ENCODE assay signal across 8 cellular contexts in genomic region chr18:63505566-63506335, GRCh38. TPM values are rescaled to one million over a fixed set of nuclear protein-coding genes. Genes with fewer than 3 reads are reported as not detected.
DNase-seq lines count a peak whose midpoint lies in the region; ATAC-seq and TF ChIP-seq lines count a peak whose summit lies in the region.

No MANE protein-coding gene starts in this region.

- DNase-seq in CD14-positive monocyte (ENCODE audit: low spot score): no peak
- peak; percentile 23 for DNase-seq in NT2/D1 (ENCODE audit: low read depth, low spot score)
- peak; percentile 73 for DNase-seq in endothelial cell (ENCODE audit: low spot score)
- DNase-seq in stimulated activated CD4-positive, alpha-beta T cell treated with anti-CD3 and anti-CD28 coated beads, Interleukin-4, amount 100 ng/mL, for 1 hour: peak; percentile 4
- DNase-seq in cerebellum (ENCODE audit: low spot score): no peak
- DNase-seq in NCI-H1105 treated with DMSO at 0.1 percent for 48 hours (lab: John Stamatoyannopoulos, UW): no peak

- ATAC-seq in GM18867 (IDR thresholded peaks at IDR 0.05; ENCODE audit: unreplicated experiment) (peak; percentile 53), HG03460 (IDR thresholded peaks at IDR 0.05; ENCODE audit: unreplicated experiment) (no peak)

- H3K36me3 ChIP-seq in NT2/D1 (ENCODE audit: insufficient read depth, insufficient read length, low read length): no peaks in the 10 kb centered on the region

- H3K27ac Mint-ChIP-seq in CD14-positive monocyte: no peak overlapping the region
- H3K27ac Mint-ChIP-seq in endothelial cell (ENCODE audit: unreplicated experiment): no peak overlapping the region

- H3K27me3 ChIP-seq in NT2/D1 (ENCODE audit: insufficient read depth, insufficient read length): no peaks in the 10 kb centered on the region

- peak; percentile 66 for TF ChIP-seq CTCF in CD14-positive monocyte (IDR thresholded peaks at IDR 0.05)
- peak; percentile 86 for TF ChIP-seq CTCF in endothelial cell (IDR thresholded peaks at IDR 0.05; ENCODE audit: unreplicated experiment)

- intact Hi-C loops in CD14-positive monocyte (cut with micrococcal nuclease): no loop called here

- H3K9me3 Mint-ChIP-seq in CD14-positive monocyte: no peaks in the 10 kb centered on the region
- H3K9me3 Mint-ChIP-seq in endothelial cell (ENCODE audit: unreplicated experiment): no peaks in the 10 kb centered on the region

- H3K36me3 Mint-ChIP-seq in CD14-positive monocyte: no peaks in the 10 kb centered on the region
- H3K36me3 Mint-ChIP-seq in endothelial cell (ENCODE audit: low read depth, unreplicated experiment): no peaks in the 10 kb centered on the region

- H3K27me3 Mint-ChIP-seq in CD14-positive monocyte (ENCODE audit: low read depth in 3 of 3) (peaks cover 4 to 6% (median 4%) of the 10 kb centered on the region in 3 donors), endothelial cell (ENCODE audit: unreplicated experiment) (no peaks in the 10 kb centered on the region)

- no peak overlapping the region for H3K4me3 ChIP-seq in NT2/D1 (ENCODE audit: insufficient read length, low read depth)

- no peak overlapping the region for H3K9ac ChIP-seq in NT2/D1 (ENCODE audit: insufficient read length, low read depth)

- H3K4me3 Mint-ChIP-seq in CD14-positive monocyte: no peak overlapping the region
- no peak overlapping the region for H3K4me3 Mint-ChIP-seq in endothelial cell (ENCODE audit: unreplicated experiment)

- no peaks in the 10 kb centered on the region for H3K9me3 ChIP-seq in NT2/D1 (ENCODE audit: insufficient read depth, low read length)

- no peaks in the 10 kb centered on the region for H3K4me1 ChIP-seq in NT2/D1 (ENCODE audit: insufficient read depth, insufficient read length)

- H3K4me1 Mint-ChIP-seq in CD14-positive monocyte (peaks cover 4% of the 10 kb centered on the region), endothelial cell (ENCODE audit: unreplicated experiment) (no peaks in the 10 kb centered on the region)

RNA-seq across cellular contexts. Expression of gene SERPINB5, which starts 29.0 kb away (rescaled TPM):
- not detected for polyA plus RNA-seq in CD14-positive monocyte
- not detected for total RNA-seq in endothelial cell (ENCODE audit: unreplicated experiment)
- total RNA-seq in cerebellum: not detected

RNA-seq across cellular contexts. Expression of gene SERPINB12, which starts 36.4 kb away (rescaled TPM):
- not detected for polyA plus RNA-seq in CD14-positive monocyte
- total RNA-seq in endothelial cell (ENCODE audit: unreplicated experiment) (not detected), cerebellum (not detected)

Comparison
In these comparisons a context has a peak if more than half of its experiments do, and no peak if none do; other contexts are left out.
1. DNase-seq: peak in NT2/D1 (single experiment), endothelial cell (single experiment) and stimulated activated CD4-positive, alpha-beta T cell treated with anti-CD3 and anti-CD28 coated beads, Interleukin-4, amount 100 ng/mL, for 1 hour (single experiment); none in CD14-positive monocyte (single experiment), cerebellum (single experiment) and NCI-H1105 treated with DMSO at 0.1 percent for 48 hours (single experiment).